Comparison of ENCODE assay signal across 9 cellular contexts in the genomic region with DNA sequence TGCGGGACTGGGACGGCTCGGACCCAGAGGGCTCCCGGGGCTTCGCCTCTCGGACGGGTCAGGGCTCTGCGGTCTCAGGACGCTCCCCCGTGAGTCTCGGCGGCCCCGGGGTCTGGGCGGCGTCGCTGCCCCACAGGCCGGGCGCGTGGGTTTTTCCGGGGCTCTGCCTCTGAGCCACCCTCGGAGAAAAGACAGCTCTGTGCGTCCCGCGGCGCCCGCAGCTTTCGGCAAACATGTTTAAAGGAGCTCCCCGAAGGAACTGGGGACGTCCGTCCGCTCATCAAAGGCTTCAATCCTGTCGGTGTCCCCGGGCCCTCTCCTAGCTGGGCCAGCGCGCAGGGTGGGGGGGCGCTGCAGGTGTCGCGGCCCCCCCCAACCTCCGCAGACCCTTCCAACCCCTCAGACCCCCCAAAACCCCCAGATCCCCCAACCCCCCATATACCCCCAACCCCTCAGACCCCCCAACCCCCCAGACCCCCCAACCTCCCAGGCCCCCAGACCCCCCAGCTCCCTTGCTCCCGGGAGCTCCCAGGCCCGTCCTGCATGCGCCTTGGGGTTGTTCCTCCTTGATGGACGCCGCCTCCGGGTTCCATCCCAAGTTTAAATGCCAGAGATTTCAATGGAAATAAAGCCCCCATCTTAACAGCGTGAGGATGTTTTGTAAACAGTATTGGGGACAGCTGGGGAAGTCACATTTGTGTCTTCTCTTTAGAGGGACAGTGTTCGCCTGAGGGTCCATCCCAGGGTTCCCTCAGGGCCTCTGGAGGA. TPM values are rescaled to one million over a fixed set of nuclear protein-coding genes. Genes with fewer than 3 reads are reported as not detected.
DNase-seq lines count a peak whose midpoint lies in the region; ATAC-seq, FAIRE-seq and TF ChIP-seq lines count a peak whose summit lies in the region.
"Had no signal": no experiment of that assay in that cellular context is flagged by ENCODE, and none has a peak within 500 bp of the region (broad histone marks: within the 10 kb centered on the region; RNA-seq: fewer than 3 reads in every experiment).

No MANE protein-coding gene starts in this region.

- DNase-seq in RKO (ENCODE audit: low spot score) (peak; percentile 25), bronchial epithelial cell (ENCODE audit: low read depth) (no peak), memory B cell (ENCODE audit: low spot score in 2 of 2) (peak in 1 of 2 donors; percentile 33), tibial nerve (ENCODE audit: low spot score in 2 of 2) (no peak)

- H3K4me3 ChIP-seq in bronchial epithelial cell (ENCODE audit: low read depth, low read length) = peak overlapping the region; percentile 77
- peak overlapping the region; percentile 53 to 99 (median 86) for H3K4me3 ChIP-seq in tibial nerve

- no peak for TF ChIP-seq POLR2A in tibial nerve (IDR thresholded peaks at IDR 0.05)

- H3K4me3 Mint-ChIP-seq in memory B cell = peak overlapping the region; percentile 63

- TF ChIP-seq CTCF in bronchial epithelial cell (IDR thresholded peaks at IDR 0.05; ENCODE audit: insufficient read depth, low read length, severe bottlenecking) (no peak), tibial nerve (IDR thresholded peaks at IDR 0.05) (no peak)

- no peak for TF ChIP-seq EP300 in tibial nerve (IDR thresholded peaks at IDR 0.05)

- ATAC-seq in GM21619 (IDR thresholded peaks at IDR 0.05; ENCODE audit: unreplicated experiment) (peak; percentile 6), memory B cell (ENCODE audit: low read depth) (peak; percentile 2), HG03571 (IDR thresholded peaks at IDR 0.05; ENCODE audit: unreplicated experiment) (no peak), HG02642 (IDR thresholded peaks at IDR 0.05; ENCODE audit: poor library complexity, unreplicated experiment) (no peak), GM18519 (IDR thresholded peaks at IDR 0.05; ENCODE audit: low FRiP score, unreplicated experiment) (no peak)

- peaks cover 4% of the 10 kb centered on the region for H3K4me1 Mint-ChIP-seq in memory B cell

- H3K27me3 ChIP-seq in bronchial epithelial cell (ENCODE audit: control insufficient read depth, insufficient read depth, low read length) (no peaks in the 10 kb centered on the region), tibial nerve (peaks cover 0 to 7% of the 10 kb centered on the region in 2 donors)

- H3K36me3 ChIP-seq in bronchial epithelial cell (ENCODE audit: control insufficient read depth, insufficient read depth, low read length) (peaks cover 3% of the 10 kb centered on the region), tibial nerve (peaks cover 0 to 22% (median 0%) of the 10 kb centered on the region in 3 donors)

- 15 to 34% methylated on average over 10 to 32 of the region's 47 CpGs for WGBS in tibial nerve, 2 donors

- no peak overlapping the region for H3K27ac Mint-ChIP-seq in memory B cell

- peaks cover 0 to 24% (median 4%) of the 10 kb centered on the region in 4 donors for H3K4me1 ChIP-seq in tibial nerve

- peaks cover 0 to 9% (median 0%) of the 10 kb centered on the region in 4 donors for H3K9me3 ChIP-seq in tibial nerve

- peaks cover 7% of the 10 kb centered on the region for H3K9me3 Mint-ChIP-seq in memory B cell

- H3K27ac ChIP-seq in tibial nerve = peak overlapping the region in 2 of 4 donors; percentile 45 to 88

- H3K27me3 Mint-ChIP-seq in memory B cell = peaks cover 3% of the 10 kb centered on the region

- H3K36me3 Mint-ChIP-seq in memory B cell = peaks cover 14% of the 10 kb centered on the region

- FAIRE-seq in bronchial epithelial cell (lab: Jason Lieb, UNC) = no peak

RNA-seq across cellular contexts. Expression of gene C1orf159, which starts 1.0 kb away (rescaled TPM):
- total RNA-seq in bronchial epithelial cell = 5.9 and 8.2 TPM in 2 replicates
- 10 to 100 TPM; 18.4 to 29.4 (median 23.1) TPM for total RNA-seq in tibial nerve

RNA-seq across cellular contexts. Expression of gene RNF223, which starts 42.8 kb away (rescaled TPM):
- total RNA-seq in bronchial epithelial cell (9.0 and 14.6 TPM in 2 replicates), tibial nerve (not detected)
- total RNA-seq: temporal lobe had no signal

RNA-seq across cellular contexts. Expression of gene TTLL10, which starts 56.8 kb away (rescaled TPM):
- total RNA-seq in bronchial epithelial cell = not detected in 2 replicates
- not detected for total RNA-seq in tibial nerve
- total RNA-seq: temporal lobe had no signal

Comparison
In these comparisons a context has a peak if more than half of its experiments do, and no peak if none do; other contexts are left out.
1. ATAC-seq: peak in GM21619 (single experiment) and memory B cell (single experiment); none in HG03571 (single experiment), HG02642 (single experiment) and GM18519 (single experiment).